In the genomic region with DNA sequence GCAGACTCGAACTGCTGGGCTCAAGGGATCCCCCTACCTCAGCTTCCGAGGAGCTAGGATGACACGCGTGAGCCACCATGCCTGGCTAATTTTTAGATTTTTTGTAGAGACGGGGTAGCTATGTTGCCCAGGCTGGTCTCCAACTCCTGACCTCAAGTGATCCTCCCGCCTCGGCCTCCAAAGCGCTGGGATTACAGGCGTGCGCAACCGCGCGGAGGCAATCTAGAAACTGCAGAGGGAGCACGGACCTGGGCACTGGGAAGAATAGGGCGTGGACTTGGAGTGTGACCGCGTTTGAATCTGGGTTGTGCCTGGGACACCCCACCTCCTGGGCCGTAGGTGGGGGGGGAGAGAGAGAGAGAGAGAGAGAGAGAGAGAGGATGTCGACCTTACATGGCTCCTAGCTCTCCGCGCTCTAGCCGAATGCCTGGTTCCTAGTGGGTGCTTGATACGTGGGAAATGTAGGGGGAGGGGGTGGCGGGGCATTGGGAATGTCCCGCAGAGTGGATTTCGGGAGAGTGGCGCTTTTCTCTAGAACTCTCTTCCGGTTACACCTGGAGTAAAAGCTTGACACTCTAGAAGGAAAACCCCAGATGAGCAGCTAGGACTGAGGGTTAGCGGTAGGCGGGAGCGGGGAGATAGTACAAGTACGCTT, we compare ENCODE assay signal across 8 cellular contexts. TPM values are rescaled to one million over a fixed set of nuclear protein-coding genes. Genes with fewer than 3 reads are reported as not detected.
A peak's percentile ranks its signal among the peaks of the same experiment; 100 is the strongest.
DNase-seq lines count a peak whose midpoint lies in the region; ATAC-seq lines count a peak whose summit lies in the region.

No MANE protein-coding gene starts in this region.

- peak overlapping the region; percentile 79 for H3K9ac ChIP-seq in endocrine pancreas (ENCODE audit: control insufficient read depth, insufficient read depth, low read length)

- peak overlapping the region; percentile 87 to 98 (median 92) for H3K4me3 Mint-ChIP-seq in CD8-positive, alpha-beta memory T cell
- H3K4me3 Mint-ChIP-seq in naive thymus-derived CD8-positive, alpha-beta T cell: peak overlapping the region; percentile 76 to 92 (median 88)

- no peaks in the 10 kb centered on the region for H3K9me3 ChIP-seq in CD8-positive, alpha-beta memory T cell (ENCODE audit: low read length)
- H3K9me3 ChIP-seq in MG63: no peaks in the 10 kb centered on the region
- no peaks in the 10 kb centered on the region for H3K9me3 ChIP-seq in endocrine pancreas (ENCODE audit: control insufficient read depth, low read length)

- peaks cover 0 to 6% of the 10 kb centered on the region in 2 donors for H3K27me3 Mint-ChIP-seq in CD8-positive, alpha-beta memory T cell
- no peaks in the 10 kb centered on the region for H3K27me3 Mint-ChIP-seq in naive thymus-derived CD8-positive, alpha-beta T cell

- H3K27ac Mint-ChIP-seq in CD8-positive, alpha-beta memory T cell: peak overlapping the region; percentile 80 to 99 (median 92)
- H3K27ac Mint-ChIP-seq in naive thymus-derived CD8-positive, alpha-beta T cell: peak overlapping the region; percentile 32 to 90 (median 72)

- H3K27ac ChIP-seq in CD8-positive, alpha-beta memory T cell (ENCODE audit: low read depth, low read length): peak overlapping the region; percentile 88

- no peaks in the 10 kb centered on the region for H3K9me3 Mint-ChIP-seq in CD8-positive, alpha-beta memory T cell
- H3K9me3 Mint-ChIP-seq in naive thymus-derived CD8-positive, alpha-beta T cell: no peaks in the 10 kb centered on the region

- ATAC-seq in GM21515 (IDR thresholded peaks at IDR 0.05; ENCODE audit: unreplicated experiment): peak; percentile 3
- ATAC-seq in naive thymus-derived CD8-positive, alpha-beta T cell: no peak

- H3K4me1 Mint-ChIP-seq in CD8-positive, alpha-beta memory T cell: peaks cover 44 to 53% (median 47%) of the 10 kb centered on the region in 3 donors
- peaks cover 26 to 66% (median 39%) of the 10 kb centered on the region in 4 donors for H3K4me1 Mint-ChIP-seq in naive thymus-derived CD8-positive, alpha-beta T cell

- H3K36me3 Mint-ChIP-seq in CD8-positive, alpha-beta memory T cell: peaks cover 0 to 20% (median 0%) of the 10 kb centered on the region in 3 donors
- H3K36me3 Mint-ChIP-seq in naive thymus-derived CD8-positive, alpha-beta T cell: no peaks in the 10 kb centered on the region

- H3K4me3 ChIP-seq in CD8-positive, alpha-beta memory T cell (ENCODE audit: low read length): peak overlapping the region; percentile 61
- H3K4me3 ChIP-seq in MG63 (peak overlapping the region; percentile 78), endocrine pancreas (ENCODE audit: control insufficient read depth, insufficient read depth, low read length) (peak overlapping the region; percentile 58)

- POLR2A ChIA-PET in CD8-positive, alpha-beta memory T cell (lab: Charles Lee): interaction anchor here (0.6 to 2.8 kb wide), 4 partner anchors 9 to 96 kb away, joined by 3 to 22 read pairs (median 4); no protein-coding TSS in a partner anchor
- POLR2A ChIA-PET in naive thymus-derived CD8-positive, alpha-beta T cell (lab: Charles Lee): interaction anchor here (0.6 to 1.8 kb wide), 4 partner anchors 13 to 287 kb away, joined by 3 to 5 read pairs (median 4); no protein-coding TSS in a partner anchor

- DNase-seq in CD8-positive, alpha-beta memory T cell: peak in 1 of 5 donors; percentile 49
- DNase-seq in MG63: no peak
- DNase-seq in naive thymus-derived CD8-positive, alpha-beta T cell: no peak
- no peak for DNase-seq in amniotic stem cell (lab: John Stamatoyannopoulos, UW)
- no peak for DNase-seq in stimulated activated CD4-positive, alpha-beta T cell treated with anti-CD3 and anti-CD28 coated beads, Interleukin-12 subunit alpha, Interleukin-12 subunit beta, amount 100 ng/mL, for 4 hours
- no peak for DNase-seq in foreskin melanocyte

- H3K4me1 ChIP-seq in CD8-positive, alpha-beta memory T cell (ENCODE audit: insufficient read depth, low read length): peaks cover 34% of the 10 kb centered on the region
- no peaks in the 10 kb centered on the region for H3K4me1 ChIP-seq in endocrine pancreas (ENCODE audit: control insufficient read depth, insufficient read depth, low read length)

- no peaks in the 10 kb centered on the region for H3K27me3 ChIP-seq in CD8-positive, alpha-beta memory T cell (ENCODE audit: insufficient read depth, low read length, poor library complexity, severe bottlenecking)
- H3K27me3 ChIP-seq in MG63 (no peaks in the 10 kb centered on the region), endocrine pancreas (ENCODE audit: control insufficient read depth, insufficient read depth, low read length) (no peaks in the 10 kb centered on the region)

- CTCF ChIA-PET in CD8-positive, alpha-beta memory T cell (lab: Charles Lee): interaction anchor here (1.1 to 9.8 kb wide), 4 partner anchors 15 to 104 kb away, joined by 4 to 81 read pairs (median 6); no protein-coding TSS in a partner anchor

- no peaks in the 10 kb centered on the region for H3K36me3 ChIP-seq in CD8-positive, alpha-beta memory T cell (ENCODE audit: insufficient read depth, low read length)
- H3K36me3 ChIP-seq in MG63: no peaks in the 10 kb centered on the region
- no peaks in the 10 kb centered on the region for H3K36me3 ChIP-seq in endocrine pancreas (ENCODE audit: control insufficient read depth, insufficient read depth, low read length)

RNA-seq across cellular contexts. Expression of gene MAP3K8, which starts 1.2 kb away (rescaled TPM):
- 10 to 100 TPM; 40.3 to 42.6 TPM for total RNA-seq in CD8-positive, alpha-beta memory T cell
- 16.4 TPM for polyA plus RNA-seq in CD8-positive, alpha-beta memory T cell
- total RNA-seq in MG63 (2014; rRNA removed; shearing (Covaris generic); ENCODE audit: low replicate concordance): 0.10 and 1.4 TPM in 2 replicates
- total RNA-seq in naive thymus-derived CD8-positive, alpha-beta T cell: 1 to 10 TPM; 2.7 TPM
- polyA plus RNA-seq in naive thymus-derived CD8-positive, alpha-beta T cell: 10 to 100 TPM in 1 of 3 donors, under 1 TPM in 2; 0.53 to 23.4 (median 0.80) TPM

Comparison
In these comparisons a context has a peak if more than half of its experiments do, and no peak if none do; other contexts are left out.
1. RNA of gene MAP3K8, which starts 1.2 kb away (total RNA-seq): 40.3 to 42.6 TPM in CD8-positive, alpha-beta memory T cell; 2.7 TPM in naive thymus-derived CD8-positive, alpha-beta T cell and 0.10 to 1.4 TPM in MG63; every median in the first group is over 10 times any median in the second.
2. Peak in every context shown above with its lines, with median percentiles within 50 percentile points of each other: H3K4me3 ChIP-seq.